Comparison of ENCODE assay signal across 15 cellular contexts in the genomic region with DNA sequence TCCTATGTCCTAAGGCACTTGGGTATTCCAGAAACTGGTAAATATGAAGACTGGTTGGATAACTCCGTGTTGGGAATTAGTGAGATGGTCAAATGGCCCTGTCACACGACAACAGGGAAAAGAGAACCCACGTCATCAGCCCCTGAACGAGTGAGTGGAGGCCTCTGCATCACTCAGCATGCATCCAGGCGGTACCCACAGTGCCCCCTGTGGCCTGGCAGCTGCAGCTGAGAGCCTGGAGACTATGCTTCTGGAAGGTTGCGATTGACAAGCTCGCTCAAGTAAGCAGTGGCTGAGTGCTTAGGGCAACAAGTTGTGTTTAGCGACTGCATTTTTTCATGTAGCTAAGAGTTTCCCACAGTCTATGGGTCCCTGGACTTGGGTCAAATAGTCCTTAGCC. TPM values are rescaled to one million over a fixed set of nuclear protein-coding genes. Genes with fewer than 3 reads are reported as not detected.
DNase-seq lines count a peak whose midpoint lies in the region; ATAC-seq, FAIRE-seq and TF ChIP-seq lines count a peak whose summit lies in the region.
"Had no signal": no experiment of that assay in that cellular context is flagged by ENCODE, and none has a peak within 500 bp of the region (broad histone marks: within the 10 kb centered on the region; RNA-seq: fewer than 3 reads in every experiment).

No MANE protein-coding gene starts in this region.

- no peaks in the 10 kb centered on the region for H3K9me3 ChIP-seq in DOHH2 (ENCODE audit: control insufficient read depth, insufficient read depth, low read length)
- H3K9me3 ChIP-seq in esophagus muscularis mucosa, result no peaks in the 10 kb centered on the region

- H3K79me2 ChIP-seq in DOHH2 (ENCODE audit: control insufficient read depth, low read length), result no peaks in the 10 kb centered on the region

- H3K27me3 ChIP-seq in DOHH2 (ENCODE audit: control insufficient read depth, low read length) (peaks cover 2% of the 10 kb centered on the region; the same call in 1 of the 2 replicates), esophagus muscularis mucosa (no peaks in the 10 kb centered on the region), rectal smooth muscle tissue (ENCODE audit: control insufficient read depth, insufficient read depth, low read length) (no peaks in the 10 kb centered on the region)

- WGBS in esophagus muscularis mucosa, result 87% methylated on average over 8 of the region's 8 CpGs

- TF ChIP-seq POLR2A in esophagus muscularis mucosa (IDR thresholded peaks at IDR 0.05; ENCODE audit: low read depth), result no peak

- H3K36me3 ChIP-seq in DOHH2 (ENCODE audit: control insufficient read depth, low read length) (no peaks in the 10 kb centered on the region), esophagus muscularis mucosa (peaks cover 0 to 38% (median 10%) of the 10 kb centered on the region in 4 donors), rectal smooth muscle tissue (ENCODE audit: control insufficient read depth, insufficient read depth, low read length) (peaks cover 4% of the 10 kb centered on the region)

- H3K4me3 ChIP-seq in DOHH2 (ENCODE audit: low read length) (no peak overlapping the region), esophagus muscularis mucosa (no peak overlapping the region), rectal smooth muscle tissue (ENCODE audit: low read length) (no peak overlapping the region)
- H3K4me3 ChIP-seq: SK-N-MC had no signal

- ATAC-seq in HG02759 (IDR thresholded peaks at IDR 0.05; ENCODE audit: unreplicated experiment), result no peak
- ATAC-seq: right cardiac atrium had no signal

- no peaks in the 10 kb centered on the region for H3F3A ChIP-seq in DOHH2 (ENCODE audit: control insufficient read depth, insufficient read depth)

- DNase-seq in NAMALWA (ENCODE audit: low spot score) (peak; percentile 42), esophagus muscularis mucosa (ENCODE audit: extremely low spot score) (no peak), H4 (ENCODE audit: low spot score) (no peak), AG08395 (ENCODE audit: low spot score) (no peak), urothelium cell line (ENCODE audit: low spot score) (no peak)
- DNase-seq: activated CD4-positive, alpha-beta T cell treated with anti-CD3 and anti-CD28 coated beads for 48 hours; COR-L47; MM.1S; right cardiac atrium had no signal

- TF ChIP-seq EP300 in esophagus muscularis mucosa (IDR thresholded peaks at IDR 0.05), result no peak

- intact Hi-C loops in esophagus muscularis mucosa (cut with DNase I), result no loop called here

- no peak for FAIRE-seq in urothelium cell line (lab: Jason Lieb, UNC)

- H3K9ac ChIP-seq in rectal smooth muscle tissue (ENCODE audit: low read length), result no peak overlapping the region

- no peaks in the 10 kb centered on the region for H4K20me1 ChIP-seq in DOHH2 (ENCODE audit: control insufficient read depth, insufficient read depth, low read depth, low read length)

- H3K27ac ChIP-seq in DOHH2 (ENCODE audit: low read depth, low read length) (no peak overlapping the region), esophagus muscularis mucosa (replicated peaks in 1 of 4) (peak overlapping the region; percentile 83 to 93 (median 88)), rectal smooth muscle tissue (ENCODE audit: low read depth, low read length) (peak overlapping the region; percentile 92)
- H3K27ac ChIP-seq: HL-60, SK-N-MC had no signal

- H3K4me1 ChIP-seq in DOHH2 (ENCODE audit: control insufficient read depth, low read length) (no peaks in the 10 kb centered on the region), esophagus muscularis mucosa (peaks cover 41 to 89% (median 83%) of the 10 kb centered on the region in 4 donors), rectal smooth muscle tissue (ENCODE audit: control insufficient read depth, insufficient read depth, low read length) (peaks cover 47% of the 10 kb centered on the region)

- H3K9me2 ChIP-seq in DOHH2 (replicated peaks; ENCODE audit: control insufficient read depth, low read length), result no peaks in the 10 kb centered on the region

- TF ChIP-seq CTCF in DOHH2 (IDR thresholded peaks at IDR 0.05; ENCODE audit: low read depth, low read length, poor library complexity, severe bottlenecking) (peak; percentile 40), esophagus muscularis mucosa (IDR thresholded peaks at IDR 0.05) (peak in 1 of 3 experiments; percentile 15)

- no peak overlapping the region for H3K4me2 ChIP-seq in DOHH2 (ENCODE audit: low read length)

RNA-seq across cellular contexts. Expression of gene COL4A2, which starts 55.9 kb away (rescaled TPM):
- total RNA-seq in esophagus muscularis mucosa, result 100 to 1,000 TPM; 419 to 931 (median 555) TPM
- total RNA-seq in H4 (2014; rRNA removed; shearing (Covaris generic)), result 20.4 and 33.3 TPM in 2 replicates
- total RNA-seq: activated T-helper 2 cell treated with anti-CD3 and anti-CD28 coated beads, Interferon-gamma antibody, Interleukin-2, Interleukin-4, amounts not matched to agents 10 μg/mL and 5 μg/mL and 100 μg/mL, durations not matched to agents 14 hours and 24 hours and 36 hours had no signal

RNA-seq across cellular contexts. Expression of gene COL4A1, which starts 56.1 kb away (rescaled TPM):
- total RNA-seq in esophagus muscularis mucosa, result 100 to 1,000 TPM; 328 to 578 (median 405) TPM
- total RNA-seq in H4 (2014; rRNA removed; shearing (Covaris generic)), result 56.1 and 66.5 TPM in 2 replicates
- total RNA-seq: activated T-helper 2 cell treated with anti-CD3 and anti-CD28 coated beads, Interferon-gamma antibody, Interleukin-2, Interleukin-4, amounts not matched to agents 10 μg/mL and 5 μg/mL and 100 μg/mL, durations not matched to agents 14 hours and 24 hours and 36 hours had no signal

Comparison
In these comparisons a context has a peak if more than half of its experiments do, and no peak if none do; other contexts are left out.
1. RNA of gene COL4A2, which starts 55.9 kb away (total RNA-seq): 419 to 931 TPM in esophagus muscularis mucosa; 20.4 to 33.3 TPM in H4; every median in the first group is over 10 times any median in the second.